ENCODE assay signal across 27 cellular contexts in the genomic region with DNA sequence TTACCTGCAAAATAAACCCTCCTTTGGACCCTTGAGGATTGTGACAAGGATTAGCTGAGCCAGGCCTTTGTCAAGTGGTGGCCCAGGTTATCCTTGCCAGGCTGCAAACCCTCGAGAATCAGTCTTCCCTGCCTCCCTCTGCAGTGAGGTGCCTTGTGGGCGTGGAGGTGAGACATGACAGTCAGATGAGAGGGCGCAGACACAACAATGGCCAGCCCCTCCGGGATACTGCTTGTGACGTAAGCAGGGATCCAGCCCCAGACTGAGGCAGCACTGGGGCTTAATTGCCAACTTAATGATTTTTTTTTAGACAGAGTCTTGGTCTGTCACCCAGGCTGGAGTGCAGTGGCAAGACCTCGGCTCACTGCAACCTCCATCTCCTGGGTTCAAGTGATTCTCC.
"Had no signal": no experiment of that assay in that cellular context is flagged by ENCODE, and none has a peak within 500 bp of the region (broad histone marks: within the 10 kb centered on the region; RNA-seq: fewer than 3 reads in every experiment).

No MANE protein-coding gene starts in this region.

- H3K27me3 Mint-ChIP-seq: activated naive CD8-positive, alpha-beta T cell treated with anti-CD3 and anti-CD28 coated beads for 36 hours; naive thymus-derived CD4-positive, alpha-beta T cell had no signal

- FAIRE-seq: astrocyte, pancreas had no signal

- H2AFZ ChIP-seq: hepatocyte had no signal

- H3K4me2 ChIP-seq: hepatocyte had no signal

- DNase-seq: activated CD4-positive, alpha-beta T cell treated with anti-CD3 and anti-CD28 coated beads for 4 hours; activated CD4-positive, alpha-beta T cell treated with anti-CD3 and anti-CD28 coated beads, Interleukin-2, amount 50 U/mL, for 4 hours; activated CD4-positive, CD25-positive, alpha-beta regulatory T cell; activated effector memory CD4-positive, alpha-beta T cell treated with Interleukin-2 at 50 U/mL for 16 hours; activated naive CD4-positive, alpha-beta T cell treated with Interleukin-2 at 50 U/mL for 16 hours; activated naive CD8-positive, alpha-beta T cell treated with anti-CD3 and anti-CD28 coated beads for 36 hours; adrenal gland; brain microvascular endothelial cell; caudate nucleus; endodermal cell; foreskin fibroblast; islet precursor cell; mammary epithelial cell; naive thymus-derived CD4-positive, alpha-beta T cell; nucleus accumbens; pancreas; psoas muscle; right cardiac atrium; stimulated activated CD4-positive, alpha-beta T cell treated with anti-CD3 and anti-CD28 coated beads, Interleukin-2, amount 100 ng/mL, for 48 hours; stimulated activated naive CD8-positive, alpha-beta T cell treated with anti-CD3 and anti-CD28 coated beads, Interleukin-15, Interleukin-2, amounts not matched to agents 100 U/mL and 50 U/mL, for 24 hours; T-helper 1 cell; testis; upper lobe of left lung had no signal

- H3K4me3 ChIP-seq: adrenal gland, hepatocyte, pancreas, psoas muscle, testis, upper lobe of left lung had no signal

- H3K4me3 Mint-ChIP-seq: activated naive CD8-positive, alpha-beta T cell treated with anti-CD3 and anti-CD28 coated beads for 36 hours; dendritic cell treated with granulocyte-macrophage colony-stimulating factor and Interleukin-4, amounts not matched to agents 40 ng/mL and 50 ng/mL, for 4 days; endodermal cell; naive thymus-derived CD4-positive, alpha-beta T cell had no signal

- H3K9me3 Mint-ChIP-seq: activated naive CD8-positive, alpha-beta T cell treated with anti-CD3 and anti-CD28 coated beads for 36 hours; dendritic cell treated with granulocyte-macrophage colony-stimulating factor and Interleukin-4, amounts not matched to agents 40 ng/mL and 50 ng/mL, for 4 days; endodermal cell had no signal

- H3K27ac Mint-ChIP-seq: activated naive CD8-positive, alpha-beta T cell treated with anti-CD3 and anti-CD28 coated beads for 36 hours; dendritic cell treated with granulocyte-macrophage colony-stimulating factor and Interleukin-4, amounts not matched to agents 40 ng/mL and 50 ng/mL, for 4 days; naive thymus-derived CD4-positive, alpha-beta T cell had no signal

- H3K79me2 ChIP-seq: hepatocyte had no signal

- H3K4me1 Mint-ChIP-seq: activated naive CD8-positive, alpha-beta T cell treated with anti-CD3 and anti-CD28 coated beads for 36 hours; naive thymus-derived CD4-positive, alpha-beta T cell had no signal

- H3K27me3 ChIP-seq: adrenal gland, brain microvascular endothelial cell, hepatocyte, pancreas, testis, upper lobe of left lung had no signal

- H3K36me3 Mint-ChIP-seq: activated naive CD8-positive, alpha-beta T cell treated with anti-CD3 and anti-CD28 coated beads for 36 hours; naive thymus-derived CD4-positive, alpha-beta T cell had no signal

- H3K9me3 ChIP-seq: adrenal gland, pancreas, psoas muscle, testis, upper lobe of left lung had no signal

- H3K27ac ChIP-seq: brain microvascular endothelial cell, hepatocyte, pancreas, psoas muscle, testis, upper lobe of left lung had no signal

- ATAC-seq: esophagus mucosa; naive thymus-derived CD4-positive, alpha-beta T cell; pancreas; psoas muscle; right cardiac atrium; stimulated activated naive CD8-positive, alpha-beta T cell treated with anti-CD3 and anti-CD28 coated beads, Interleukin-15, Interleukin-2, amounts not matched to agents 100 U/mL and 50 U/mL, for 24 hours had no signal

- H3K36me3 ChIP-seq: adrenal gland, brain microvascular endothelial cell, pancreas, upper lobe of left lung had no signal
